ENCODE assay signal across 10 cellular contexts in the genomic region with DNA sequence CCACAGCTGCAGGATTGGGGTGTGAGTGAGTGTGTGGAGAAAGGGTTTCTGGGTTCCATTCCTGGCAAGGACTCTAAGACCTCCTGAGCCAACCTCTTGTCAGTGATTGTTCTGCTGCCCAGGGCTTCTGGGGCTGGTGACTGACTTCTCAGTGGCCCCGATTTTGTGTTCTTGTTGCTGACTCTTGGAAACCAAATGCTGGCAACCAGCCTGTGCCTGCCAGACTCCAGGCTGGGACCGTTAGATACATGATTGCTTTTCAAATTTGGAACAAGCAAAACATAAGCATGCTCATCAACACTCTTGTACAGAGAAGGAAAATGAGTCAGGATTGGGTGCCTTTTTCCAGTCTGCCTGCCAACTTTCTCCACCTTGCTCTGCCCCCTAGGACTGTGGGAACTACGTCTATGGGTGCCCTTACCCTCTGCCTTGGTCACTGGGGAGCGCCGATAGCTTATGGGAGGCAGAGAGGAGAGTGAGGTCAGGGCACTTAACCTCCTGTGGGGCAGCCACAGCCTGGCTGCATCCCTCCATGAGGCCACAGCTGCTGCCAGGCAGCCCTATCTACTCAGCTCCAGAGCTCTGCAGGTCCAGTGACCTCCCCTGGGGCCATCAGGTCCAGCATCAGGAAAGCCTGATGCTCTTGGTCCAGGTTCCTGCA. TPM values are rescaled to one million over a fixed set of nuclear protein-coding genes. Genes with fewer than 3 reads are reported as not detected.
DNase-seq lines count a peak whose midpoint lies in the region; TF ChIP-seq lines count a peak whose summit lies in the region.
"Had no signal": no experiment of that assay in that cellular context is flagged by ENCODE, and none has a peak within 500 bp of the region (broad histone marks: within the 10 kb centered on the region; RNA-seq: fewer than 3 reads in every experiment).

No MANE protein-coding gene starts in this region.

- POLR2A ChIA-PET in GM10248 (lab: Yijun Ruan, JAX) (no interaction called here), RWPE1 (lab: Yijun Ruan, JAX; ENCODE audit: low non-redundant PET) (no interaction called here)

- H3K27ac ChIP-seq in RWPE1, result no peak overlapping the region
- H3K27ac ChIP-seq: testis had no signal

- no peak for DNase-seq in Jurkat, Clone E6-1 (ENCODE audit: low read depth, low spot score)
- DNase-seq in activated CD8-positive, alpha-beta memory T cell treated with anti-CD3 and anti-CD28 coated beads, Interleukin-2, amount 50 U/mL, for 48 hours, result peak; percentile 66
- DNase-seq in head of caudate nucleus (peak in 28 of 42 donors; percentile 14 to 68 (median 45)), renal cortical epithelial cell (ENCODE audit: low read depth) (peak; percentile 18), NCI-H526 (lab: John Stamatoyannopoulos, UW) (no peak), NK-92 (lab: John Stamatoyannopoulos, UW; ENCODE audit: unreplicated experiment) (no peak), GM10248 (ENCODE audit: extremely low spot score) (no peak), RWPE1 (ENCODE audit: low spot score) (no peak)
- DNase-seq: NCI-H1694 treated with DMSO at 0.1 percent for 48 hours, testis had no signal

- peak overlapping the region; percentile 18 for H3K4me3 ChIP-seq in Jurkat, Clone E6-1 (ENCODE audit: low read length)
- H3K4me3 ChIP-seq: testis had no signal

- TF ChIP-seq CTCF in GM10248 (IDR thresholded peaks at IDR 0.05; ENCODE audit: control extremely low read depth, extremely low read depth, low read depth, missing control alignments) (no peak), RWPE1 (conservative IDR thresholded peaks at IDR 0.05; ENCODE audit: low read depth) (no peak)

- intact Hi-C loops in head of caudate nucleus (cut with DNase I), result no loop called here

- CTCF ChIA-PET in GM10248 (lab: Yijun Ruan, JAX) (interaction anchor here (2.2 kb wide), 1 partner anchor 12 kb away, joined by 18 read pairs; no protein-coding TSS in a partner anchor), RWPE1 (lab: Yijun Ruan, JAX) (no interaction called here)

RNA-seq across cellular contexts. Expression of a gene that starts 39.3 kb away (rescaled TPM):
- polyA plus RNA-seq in Jurkat, Clone E6-1 (2012; ENCODE audit: insufficient read depth, insufficient read length), result not detected
- not detected in 2 replicates for total RNA-seq in renal cortical epithelial cell

Comparison
In these comparisons a context has a peak if more than half of its experiments do, and no peak if none do; other contexts are left out.
1. DNase-seq: peak in activated CD8-positive, alpha-beta memory T cell treated with anti-CD3 and anti-CD28 coated beads, Interleukin-2, amount 50 U/mL, for 48 hours (single experiment), head of caudate nucleus (28 of 42) and renal cortical epithelial cell (single experiment); none in Jurkat, Clone E6-1 (single experiment), NCI-H526 (0 of 2), NK-92 (single experiment), GM10248 (single experiment) and RWPE1 (single experiment).